ENCODE assay signal across 26 cellular contexts in the genomic region with DNA sequence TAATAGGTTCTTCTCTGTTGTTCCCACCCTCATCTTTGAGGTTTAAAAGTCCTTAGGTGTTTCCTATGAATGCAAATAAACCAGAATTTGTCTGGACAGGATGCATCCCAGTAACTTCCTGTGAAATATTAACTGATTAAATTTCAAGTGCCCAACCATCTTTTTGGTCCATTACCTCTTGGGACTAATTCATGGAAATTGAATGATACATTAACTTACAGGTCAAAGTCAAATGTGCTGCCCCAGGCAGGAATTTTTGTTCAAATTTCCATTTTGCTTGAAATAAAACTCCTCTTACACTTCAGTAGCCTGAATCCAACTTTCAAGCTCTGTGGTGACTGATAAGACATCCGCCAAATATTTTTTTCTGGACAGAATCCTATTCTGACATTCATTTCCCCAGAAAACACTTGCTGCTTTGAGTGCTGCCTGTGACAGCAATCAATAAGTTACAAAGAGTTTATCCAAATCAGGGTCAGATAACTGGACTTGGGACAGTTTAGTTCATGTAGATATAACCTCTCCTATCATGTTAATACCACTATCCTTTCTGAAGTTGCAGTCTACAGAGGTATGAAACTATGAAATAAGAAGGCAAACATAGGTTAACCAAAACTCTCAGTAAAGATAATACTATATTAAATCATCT.
"Had no signal": no experiment of that assay in that cellular context is flagged by ENCODE, and none has a peak within 500 bp of the region (broad histone marks: within the 10 kb centered on the region; RNA-seq: fewer than 3 reads in every experiment).

No MANE protein-coding gene starts in this region.

- H3K27me3 Mint-ChIP-seq: natural killer cell treated with Interleukin-12 subunit alpha and Interleukin-12 subunit beta and Interleukin-15 and Interleukin-18, amount 100 ng/mL, for 72 hours; progenitor cell of endocrine pancreas; stimulated activated naive B cell treated with anti-CD40 and anti-IgM and Interleukin-4, amounts not matched to agents 10 μg/mL and 1 μg/mL and 100 μg/mL, for 72 hours had no signal

- ATAC-seq: esophagus mucosa; heart right ventricle; left cardiac atrium; natural killer cell treated with Interleukin-12 subunit alpha and Interleukin-12 subunit beta and Interleukin-15 and Interleukin-18, amount 100 ng/mL, for 72 hours; pancreas; sciatic nerve; stimulated activated naive B cell treated with anti-CD40 and anti-IgM and Interleukin-4, amounts not matched to agents 10 μg/mL and 1 μg/mL and 100 μg/mL, for 72 hours had no signal

- H3K4me1 ChIP-seq: heart right ventricle, pancreas, spleen, stomach, transverse colon had no signal

- H3K27ac ChIP-seq: cardiac muscle cell, dorsolateral prefrontal cortex, heart right ventricle, pancreas, spleen, stomach, thoracic aorta, transverse colon had no signal

- DNase-seq: cortex of kidney; dorsolateral prefrontal cortex; effector CD8-positive, alpha-beta T cell; heart right ventricle; hypothalamus; left cardiac atrium; mammary epithelial cell; occipital lobe; pancreas; spleen; stimulated activated CD4-positive, alpha-beta T cell treated with anti-CD3 and anti-CD28 coated beads, Interleukin-15, amount 100 ng/mL, for 24 hours; stimulated activated CD4-positive, alpha-beta T cell treated with anti-CD3 and anti-CD28 coated beads, Interleukin-1b, Interleukin-23, amount 100 ng/mL, for 48 hours; stimulated activated CD4-positive, alpha-beta T cell treated with anti-CD3 and anti-CD28 coated beads, Interleukin-4, amount 100 ng/mL, for 24 hours; stimulated activated naive B cell treated with anti-CD40 and anti-IgM and Interleukin-4, amounts not matched to agents 10 μg/mL and 1 μg/mL and 100 μg/mL, for 72 hours; stomach; substantia nigra; transverse colon had no signal

- H3K9me3 ChIP-seq: pancreas, thoracic aorta, transverse colon had no signal

- H3K36me3 Mint-ChIP-seq: mesothelial cell of epicardium; stimulated activated naive B cell treated with anti-CD40 and anti-IgM and Interleukin-4, amounts not matched to agents 10 μg/mL and 1 μg/mL and 100 μg/mL, for 72 hours had no signal

- H3K4me3 Mint-ChIP-seq: mesothelial cell of epicardium; natural killer cell treated with Interleukin-12 subunit alpha and Interleukin-12 subunit beta and Interleukin-15 and Interleukin-18, amount 100 ng/mL, for 72 hours; stimulated activated naive B cell treated with anti-CD40 and anti-IgM and Interleukin-4, amounts not matched to agents 10 μg/mL and 1 μg/mL and 100 μg/mL, for 72 hours had no signal

- H3K27ac Mint-ChIP-seq: mesothelial cell of epicardium; natural killer cell treated with Interleukin-12 subunit alpha and Interleukin-12 subunit beta and Interleukin-15 and Interleukin-18, amount 100 ng/mL, for 72 hours; progenitor cell of endocrine pancreas; stimulated activated naive B cell treated with anti-CD40 and anti-IgM and Interleukin-4, amounts not matched to agents 10 μg/mL and 1 μg/mL and 100 μg/mL, for 72 hours had no signal

- H3K36me3 ChIP-seq: cardiac muscle cell, heart right ventricle, pancreas, spleen, stomach, thoracic aorta, transverse colon had no signal

- H3K4me1 Mint-ChIP-seq: stimulated activated naive B cell treated with anti-CD40 and anti-IgM and Interleukin-4, amounts not matched to agents 10 μg/mL and 1 μg/mL and 100 μg/mL, for 72 hours had no signal

- FAIRE-seq: frontal cortex, islet of Langerhans, pancreas had no signal

- H3K27me3 ChIP-seq: cardiac muscle cell, dorsolateral prefrontal cortex, heart right ventricle, pancreas, spleen, stomach, transverse colon had no signal

- H3K4me3 ChIP-seq: cardiac muscle cell, dorsolateral prefrontal cortex, heart right ventricle, pancreas, spleen, stomach, thoracic aorta, transverse colon had no signal
